11 cellular contexts compared by ENCODE assay signal in the genomic region with DNA sequence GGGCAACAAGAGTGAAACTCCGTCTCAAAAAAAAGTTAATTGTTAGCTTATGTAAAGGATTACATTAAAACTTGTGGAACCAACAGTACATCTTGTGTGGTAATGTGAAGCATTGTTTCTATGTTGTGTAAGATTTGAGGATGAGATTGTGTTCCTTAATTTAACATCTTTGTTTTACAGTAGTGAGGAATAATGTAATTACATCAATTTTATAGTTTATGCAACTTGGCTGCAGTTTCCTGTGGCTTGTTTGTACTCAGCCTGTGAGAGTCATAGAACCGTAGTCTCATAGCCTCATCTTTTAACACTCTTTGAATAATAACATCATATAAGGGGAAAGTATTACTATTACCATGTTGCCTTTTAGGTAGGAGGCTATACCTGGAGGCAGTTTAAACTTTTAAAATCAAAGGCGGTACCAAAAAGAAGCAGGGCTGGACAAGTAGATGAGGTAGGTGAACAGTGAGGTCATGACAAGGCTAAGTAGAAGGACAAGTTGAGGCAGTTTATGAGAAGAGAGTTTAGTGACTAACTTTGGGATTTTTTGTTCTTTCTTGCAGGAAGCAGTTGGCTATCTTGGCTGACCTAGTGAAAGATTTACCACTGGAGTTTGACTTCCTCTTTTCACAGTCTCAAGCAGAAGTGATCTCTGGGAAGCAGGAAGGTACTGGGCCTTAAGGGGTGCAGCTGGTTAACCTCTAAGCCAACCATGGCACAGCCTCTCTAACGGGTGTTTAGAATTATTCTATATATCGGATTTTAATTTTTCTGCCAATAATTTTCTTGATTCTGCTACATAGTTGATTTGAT. TPM values are rescaled to one million over a fixed set of nuclear protein-coding genes. Genes with fewer than 3 reads are reported as not detected.
DNase-seq lines count a peak whose midpoint lies in the region; ATAC-seq and TF ChIP-seq lines count a peak whose summit lies in the region.
"Had no signal": no experiment of that assay in that cellular context is flagged by ENCODE, and none has a peak within 500 bp of the region (broad histone marks: within the 10 kb centered on the region; RNA-seq: fewer than 3 reads in every experiment).

No MANE protein-coding gene starts in this region.

- H3K4me1 ChIP-seq in BLaER1 = peaks cover 10% of the 10 kb centered on the region

- no peak overlapping the region for H3K4me3 ChIP-seq in BLaER1
- H3K4me3 ChIP-seq: adrenal gland had no signal

- no peak overlapping the region for H3K9ac ChIP-seq in BLaER1

- no peaks in the 10 kb centered on the region for H3K27me3 ChIP-seq in BLaER1
- H3K27me3 ChIP-seq: adrenal gland had no signal

- no peak for TF ChIP-seq CTCF in GM20000 (IDR thresholded peaks at IDR 0.05; ENCODE audit: extremely low read depth, missing control alignments)

- peak; percentile 68 for ATAC-seq in HG03520 (IDR thresholded peaks at IDR 0.05; ENCODE audit: unreplicated experiment)

- no peaks in the 10 kb centered on the region for H3K9me3 ChIP-seq in BLaER1
- H3K9me3 ChIP-seq: adrenal gland had no signal

- H3K27ac ChIP-seq in BLaER1 = no peak overlapping the region
- H3K27ac ChIP-seq: adrenal gland, C4-2B had no signal

- H4K20me1 ChIP-seq in BLaER1 = no peaks in the 10 kb centered on the region

- no peaks in the 10 kb centered on the region for H3K36me3 ChIP-seq in BLaER1

- peak overlapping the region; percentile 43 for H3K4me2 ChIP-seq in BLaER1

- DNase-seq in GM20000 (ENCODE audit: low spot score) (peak; percentile 10), dermis blood vessel endothelial cell (peak; percentile 11), 8988T (no peak), NCI-H1694 (lab: John Stamatoyannopoulos, UW) (no peak), NCI-H1092 treated with DMSO at 0.1 percent for 48 hours (lab: John Stamatoyannopoulos, UW) (no peak), COR-L47 (lab: John Stamatoyannopoulos, UW) (no peak)
- DNase-seq: adrenal gland, NCI-H1930 had no signal

RNA-seq across cellular contexts. Expression of a gene that starts 26.1 kb away (rescaled TPM):
- total RNA-seq in dermis blood vessel endothelial cell = 23.0 and 25.2 TPM in 2 replicates

RNA-seq across cellular contexts. Expression of a gene that starts 46.5 kb away (rescaled TPM):
- 41.7 and 54.2 TPM in 2 replicates for total RNA-seq in dermis blood vessel endothelial cell

RNA-seq across cellular contexts. Expression of a gene that starts 46.6 kb away (rescaled TPM):
- 31.5 and 34.2 TPM in 2 replicates for total RNA-seq in dermis blood vessel endothelial cell

Comparison
In these comparisons a context has a peak if more than half of its experiments do, and no peak if none do; other contexts are left out.
1. DNase-seq: peak in GM20000 (single experiment) and dermis blood vessel endothelial cell (single experiment); none in 8988T (single experiment), NCI-H1694 (single experiment), NCI-H1092 treated with DMSO at 0.1 percent for 48 hours (single experiment) and COR-L47 (single experiment).